ENCODE assay signal across 2 cellular contexts in the genomic region with DNA sequence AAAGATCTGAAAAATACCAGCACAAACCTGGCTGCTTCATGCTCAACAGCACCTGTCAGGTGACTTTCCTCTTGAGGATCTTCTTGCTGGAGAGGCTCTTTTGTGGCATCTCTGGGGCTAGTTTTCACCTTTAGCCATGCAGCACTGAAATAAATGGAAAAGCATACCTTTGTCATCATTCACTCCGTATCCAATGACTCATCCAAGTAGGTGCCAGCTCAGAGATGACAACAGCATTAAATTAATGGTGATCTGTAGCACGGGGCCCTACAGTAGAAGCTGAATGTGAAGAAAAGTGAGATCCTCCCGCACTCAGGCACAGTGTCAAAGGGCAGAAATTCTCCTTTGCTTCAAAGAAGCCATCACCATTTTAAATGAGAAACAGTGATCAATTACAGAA.
TF ChIP-seq lines count a peak whose summit lies in the region.

No MANE protein-coding gene starts in this region.

TF ChIP-seq in HCT116, 20 proteins besides CTCF, POLR2A, EP300 and RAD21:
- TF ChIP-seq JUND (IDR thresholded peaks at IDR 0.05) (peak; percentile 78), FOSL1 (IDR thresholded peaks at IDR 0.05; ENCODE audit: low read depth) (peak; percentile 91), ZFX (IDR thresholded peaks at IDR 0.05) (no peak)
- TF ChIP-seq, protein P1, sequence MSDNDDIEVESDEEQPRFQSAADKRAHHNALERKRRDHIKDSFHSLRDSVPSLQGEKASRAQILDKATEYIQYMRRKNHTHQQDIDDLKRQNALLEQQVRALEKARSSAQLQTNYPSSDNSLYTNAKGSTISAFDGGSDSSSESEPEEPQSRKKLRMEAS (IDR thresholded peaks at IDR 0.05), result peak; percentile 44; the same call in 1 of the 2 replicates
- TF ChIP-seq, protein P2, sequence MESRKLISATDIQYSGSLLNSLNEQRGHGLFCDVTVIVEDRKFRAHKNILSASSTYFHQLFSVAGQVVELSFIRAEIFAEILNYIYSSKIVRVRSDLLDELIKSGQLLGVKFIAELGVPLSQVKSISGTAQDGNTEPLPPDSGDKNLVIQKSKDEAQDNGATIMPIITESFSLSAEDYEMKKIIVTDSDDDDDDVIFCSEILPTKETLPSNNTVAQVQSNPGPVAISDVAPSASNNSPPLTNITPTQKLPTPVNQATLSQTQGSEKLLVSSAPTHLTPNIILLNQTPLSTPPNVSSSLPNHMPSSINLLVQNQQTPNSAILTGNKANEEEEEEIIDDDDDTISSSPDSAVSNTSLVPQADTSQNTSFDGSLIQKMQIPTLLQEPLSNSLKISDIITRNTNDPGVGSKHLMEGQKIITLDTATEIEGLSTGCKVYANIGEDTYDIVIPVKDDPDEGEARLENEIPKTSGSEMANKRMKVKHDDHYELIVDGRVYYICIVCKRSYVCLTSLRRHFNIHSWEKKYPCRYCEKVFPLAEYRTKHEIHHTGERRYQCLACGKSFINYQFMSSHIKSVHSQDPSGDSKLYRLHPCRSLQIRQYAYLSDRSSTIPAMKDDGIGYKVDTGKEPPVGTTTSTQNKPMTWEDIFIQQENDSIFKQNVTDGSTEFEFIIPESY (IDR thresholded peaks at IDR 0.05; ENCODE audit: extremely low read depth, insufficient replicate concordance, low read length), result no peak

TF ChIP-seq in SK-N-SH, 30 proteins besides CTCF, POLR2A, EP300 and RAD21:
- TF ChIP-seq, protein P1 (IDR thresholded peaks at IDR 0.05; ENCODE audit: low read depth), result no peak
- TF ChIP-seq NRF1 (IDR thresholded peaks at IDR 0.05; ENCODE audit: low read depth, low read length) (no peak), ELF1 (IDR thresholded peaks at IDR 0.05) (no peak), RXRA (IDR thresholded peaks at IDR 0.05; ENCODE audit: borderline replicate concordance, low read depth) (no peak), NFIC (IDR thresholded peaks at IDR 0.05; ENCODE audit: borderline replicate concordance) (peak; percentile 30; the same call in 1 of the 2 replicates), FOSL2 (IDR thresholded peaks at IDR 0.05; ENCODE audit: borderline replicate concordance, low read depth) (peak; percentile 69), EZH2phosphoT487 (IDR thresholded peaks at IDR 0.05; ENCODE audit: borderline replicate concordance, low read depth) (no peak), TEAD4 (IDR thresholded peaks at IDR 0.05; ENCODE audit: borderline replicate concordance, insufficient read depth) (no peak), POLR2AphosphoS5 (IDR thresholded peaks at IDR 0.05; ENCODE audit: low read depth, low read length) (no peak), JUND (IDR thresholded peaks at IDR 0.05) (peak; percentile 62), GABPA (IDR thresholded peaks at IDR 0.05; ENCODE audit: low read depth) (no peak)
- TF ChIP-seq, protein P3, sequence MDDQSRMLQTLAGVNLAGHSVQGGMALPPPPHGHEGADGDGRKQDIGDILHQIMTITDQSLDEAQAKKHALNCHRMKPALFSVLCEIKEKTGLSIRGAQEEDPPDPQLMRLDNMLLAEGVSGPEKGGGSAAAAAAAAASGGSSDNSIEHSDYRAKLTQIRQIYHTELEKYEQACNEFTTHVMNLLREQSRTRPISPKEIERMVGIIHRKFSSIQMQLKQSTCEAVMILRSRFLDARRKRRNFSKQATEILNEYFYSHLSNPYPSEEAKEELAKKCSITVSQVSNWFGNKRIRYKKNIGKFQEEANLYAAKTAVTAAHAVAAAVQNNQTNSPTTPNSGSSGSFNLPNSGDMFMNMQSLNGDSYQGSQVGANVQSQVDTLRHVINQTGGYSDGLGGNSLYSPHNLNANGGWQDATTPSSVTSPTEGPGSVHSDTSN (IDR thresholded peaks at IDR 0.05), result peak; percentile 56; the same call in 1 of the 2 replicates
- TF ChIP-seq, protein P4, sequence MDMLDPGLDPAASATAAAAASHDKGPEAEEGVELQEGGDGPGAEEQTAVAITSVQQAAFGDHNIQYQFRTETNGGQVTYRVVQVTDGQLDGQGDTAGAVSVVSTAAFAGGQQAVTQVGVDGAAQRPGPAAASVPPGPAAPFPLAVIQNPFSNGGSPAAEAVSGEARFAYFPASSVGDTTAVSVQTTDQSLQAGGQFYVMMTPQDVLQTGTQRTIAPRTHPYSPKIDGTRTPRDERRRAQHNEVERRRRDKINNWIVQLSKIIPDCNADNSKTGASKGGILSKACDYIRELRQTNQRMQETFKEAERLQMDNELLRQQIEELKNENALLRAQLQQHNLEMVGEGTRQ (IDR thresholded peaks at IDR 0.05; ENCODE audit: borderline replicate concordance, low read depth, low read length), result no peak
- TF ChIP-seq, protein P5, sequence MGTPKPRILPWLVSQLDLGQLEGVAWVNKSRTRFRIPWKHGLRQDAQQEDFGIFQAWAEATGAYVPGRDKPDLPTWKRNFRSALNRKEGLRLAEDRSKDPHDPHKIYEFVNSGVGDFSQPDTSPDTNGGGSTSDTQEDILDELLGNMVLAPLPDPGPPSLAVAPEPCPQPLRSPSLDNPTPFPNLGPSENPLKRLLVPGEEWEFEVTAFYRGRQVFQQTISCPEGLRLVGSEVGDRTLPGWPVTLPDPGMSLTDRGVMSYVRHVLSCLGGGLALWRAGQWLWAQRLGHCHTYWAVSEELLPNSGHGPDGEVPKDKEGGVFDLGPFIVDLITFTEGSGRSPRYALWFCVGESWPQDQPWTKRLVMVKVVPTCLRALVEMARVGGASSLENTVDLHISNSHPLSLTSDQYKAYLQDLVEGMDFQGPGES (IDR thresholded peaks at IDR 0.05; ENCODE audit: low read depth, low read length), result no peak
